ENCODE assay signal across 14 cellular contexts in genomic region chr5:20340123-20340522, GRCh38.
"Had no signal": no experiment of that assay in that cellular context is flagged by ENCODE, and none has a peak within 500 bp of the region (broad histone marks: within the 10 kb centered on the region; RNA-seq: fewer than 3 reads in every experiment).

No MANE protein-coding gene starts in this region.

- H3K27ac Mint-ChIP-seq: activated naive CD8-positive, alpha-beta T cell treated with anti-CD3 and anti-CD28 coated beads, Interleukin-2, amount 50 U/mL, for 24 hours; activated T-helper 1 cell treated with anti-CD3 and anti-CD28 coated beads, Interleukin-12 subunit alpha, Interleukin-12 subunit beta, Interleukin-2, Interleukin-4 antibody, amounts not matched to agents 30 ng/mL and 10 ng/mL and 1 ng/mL, durations not matched to agents 14 hours and 24 hours and 36 hours; immature natural killer cell; mesothelial cell of epicardium; stimulated activated naive CD8-positive, alpha-beta T cell treated with anti-CD3 and anti-CD28 coated beads, Interleukin-15, Interleukin-2, amounts not matched to agents 100 ng/mL and 50 ng/mL, for 24 hours; WTC11 had no signal

- H3K4me3 Mint-ChIP-seq: activated naive CD8-positive, alpha-beta T cell treated with anti-CD3 and anti-CD28 coated beads, Interleukin-2, amount 50 U/mL, for 24 hours; activated T-helper 1 cell treated with anti-CD3 and anti-CD28 coated beads, Interleukin-12 subunit alpha, Interleukin-12 subunit beta, Interleukin-2, Interleukin-4 antibody, amounts not matched to agents 30 ng/mL and 10 ng/mL and 1 ng/mL, durations not matched to agents 14 hours and 24 hours and 36 hours; immature natural killer cell; mesothelial cell of epicardium; neural crest cell; stimulated activated naive CD8-positive, alpha-beta T cell treated with anti-CD3 and anti-CD28 coated beads, Interleukin-15, Interleukin-2, amounts not matched to agents 100 ng/mL and 50 ng/mL, for 24 hours; WTC11 had no signal

- H3K36me3 ChIP-seq: ascending aorta, esophagus muscularis mucosa, lower lobe of right lung, upper lobe of right lung had no signal

- H3K36me3 Mint-ChIP-seq: immature natural killer cell had no signal

- H3K27me3 ChIP-seq: ascending aorta, esophagus muscularis mucosa, upper lobe of right lung had no signal

- H3K4me3 ChIP-seq: ascending aorta, esophagus muscularis mucosa, lower lobe of right lung, upper lobe of right lung had no signal

- H3K4me1 Mint-ChIP-seq: activated naive CD8-positive, alpha-beta T cell treated with anti-CD3 and anti-CD28 coated beads, Interleukin-2, amount 50 U/mL, for 24 hours; immature natural killer cell; mesothelial cell of epicardium; neural crest cell; WTC11 had no signal

- DNase-seq: activated CD4-positive, alpha-beta T cell treated with anti-CD3 and anti-CD28 coated beads for 48 hours; activated naive CD4-positive, alpha-beta T cell; activated naive CD8-positive, alpha-beta T cell treated with anti-CD3 and anti-CD28 coated beads, Interleukin-2, amount 50 U/mL, for 24 hours; immature natural killer cell; lower lobe of right lung; stimulated activated CD4-positive, alpha-beta T cell treated with anti-CD3 and anti-CD28 coated beads, Interleukin-4, amount 100 ng/mL, for 1 hour; upper lobe of right lung had no signal

- H3K4me1 ChIP-seq: ascending aorta, esophagus muscularis mucosa, lower lobe of right lung, upper lobe of right lung had no signal

- H3K27me3 Mint-ChIP-seq: activated naive CD8-positive, alpha-beta T cell treated with anti-CD3 and anti-CD28 coated beads, Interleukin-2, amount 50 U/mL, for 24 hours; stimulated activated naive CD8-positive, alpha-beta T cell treated with anti-CD3 and anti-CD28 coated beads, Interleukin-15, Interleukin-2, amounts not matched to agents 100 ng/mL and 50 ng/mL, for 24 hours had no signal

- ATAC-seq: activated naive CD8-positive, alpha-beta T cell treated with anti-CD3 and anti-CD28 coated beads, Interleukin-2, amount 50 U/mL, for 24 hours; lower lobe of right lung; upper lobe of right lung; WTC11 had no signal

- H3K9me3 ChIP-seq: ascending aorta, esophagus muscularis mucosa, upper lobe of right lung had no signal
